In genomic region chr16:81447383-81448101, GRCh38 we compare ENCODE assay signal across 8 cellular contexts.
A peak's percentile ranks its signal among the peaks of the same experiment; 100 is the strongest.
DNase-seq lines count a peak whose midpoint lies in the region; TF ChIP-seq lines count a peak whose summit lies in the region.

No MANE protein-coding gene starts in this region.

- peak overlapping the region; percentile 77 to 82 for H3K4me3 ChIP-seq in foreskin fibroblast (ENCODE audit: low read depth in 1 of 2, low read length in 2 of 2)

- DNase-seq in DMS 273 (lab: John Stamatoyannopoulos, UW; ENCODE audit: unreplicated experiment) (peak; percentile 16), DMS 273 treated with DMSO at 0.1 percent for 48 hours (lab: John Stamatoyannopoulos, UW) (no peak), SIG-M5 treated with dmso at 0.1 percent for 504 hours (lab: John Stamatoyannopoulos, UW; ENCODE audit: unreplicated experiment) (peak; percentile 85), foreskin fibroblast (no peak), retina (peak; percentile 33), NCI-H510A (lab: John Stamatoyannopoulos, UW) (no peak), EL (no peak)
- DNase-seq in stimulated activated CD8-positive, alpha-beta memory T cell treated with anti-CD3 and anti-CD28 coated beads, Interleukin-4, amount 100 ng/mL, for 48 hours: no peak

- no peak for TF ChIP-seq CTCF in foreskin fibroblast (IDR thresholded peaks at IDR 0.05; ENCODE audit: low read depth, low read length)

Comparison
In these comparisons a context has a peak if more than half of its experiments do, and no peak if none do; other contexts are left out.
1. DNase-seq: peak in DMS 273 (single experiment), SIG-M5 treated with dmso at 0.1 percent for 504 hours (single experiment) and retina (single experiment); none in DMS 273 treated with DMSO at 0.1 percent for 48 hours (single experiment), foreskin fibroblast (0 of 2), NCI-H510A (single experiment), EL (single experiment) and stimulated activated CD8-positive, alpha-beta memory T cell treated with anti-CD3 and anti-CD28 coated beads, Interleukin-4, amount 100 ng/mL, for 48 hours (single experiment).